ENCODE assay signal across 7 cellular contexts in genomic region chr19:2543463-2544442, GRCh38.
DNase-seq lines count a peak whose midpoint lies in the region; ATAC-seq, FAIRE-seq and TF ChIP-seq lines count a peak whose summit lies in the region.

No MANE protein-coding gene starts in this region.

- peak overlapping the region; percentile 11 to 85 for H3K9ac ChIP-seq in kidney (ENCODE audit: low read length in 2 of 2)

- DNase-seq in NCI-H2171 (lab: John Stamatoyannopoulos, UW) (peak; percentile 81), cerebellar cortex (ENCODE audit: low spot score) (peak; percentile 94), kidney (peak; percentile 98)
- peak; percentile 58 for DNase-seq in activated CD4-positive, alpha-beta T cell treated with anti-CD3 and anti-CD28 coated beads for 1 hour
- peak; percentile 66 for DNase-seq in stimulated activated CD4-positive, alpha-beta T cell treated with anti-CD3 and anti-CD28 coated beads, Interleukin-12 subunit alpha, Interleukin-12 subunit beta, amount 100 ng/mL, for 4 hours

- H3K4me3 ChIP-seq in kidney (ENCODE audit: low read length in 2 of 2): peak overlapping the region; percentile 26 to 39

- peaks cover 24 to 39% of the 10 kb centered on the region in 2 donors for H3K4me1 ChIP-seq in kidney (ENCODE audit: control insufficient read depth in 1 of 2, insufficient read depth in 1 of 2, low read depth in 1 of 2, low read length in 2 of 2)

- no peaks in the 10 kb centered on the region for H3K36me3 ChIP-seq in kidney (ENCODE audit: control insufficient read depth in 1 of 2, insufficient read depth in 2 of 2, low read length in 2 of 2)

- ATAC-seq in GM18511 (IDR thresholded peaks at IDR 0.05; ENCODE audit: unreplicated experiment): peak; percentile 49
- ATAC-seq in GM21529 (IDR thresholded peaks at IDR 0.05; ENCODE audit: unreplicated experiment): no peak

- peak; percentile 83 for FAIRE-seq in kidney (lab: Jason Lieb, UNC)

- peak overlapping the region; percentile 96 to 97 for H3K27ac ChIP-seq in kidney (ENCODE audit: low read depth in 2 of 2, low read length in 2 of 2)

- peak; percentile 27 for TF ChIP-seq CTCF in kidney (IDR thresholded peaks at IDR 0.05; ENCODE audit: borderline replicate concordance, extremely low read depth, insufficient read depth)

- intact Hi-C loops in kidney (cut with DNase I): no loop called here

- no peaks in the 10 kb centered on the region for H3K9me3 ChIP-seq in kidney (ENCODE audit: control insufficient read depth in 1 of 2, low read length in 2 of 2)
